18 cellular contexts compared by ENCODE assay signal in the genomic region with DNA sequence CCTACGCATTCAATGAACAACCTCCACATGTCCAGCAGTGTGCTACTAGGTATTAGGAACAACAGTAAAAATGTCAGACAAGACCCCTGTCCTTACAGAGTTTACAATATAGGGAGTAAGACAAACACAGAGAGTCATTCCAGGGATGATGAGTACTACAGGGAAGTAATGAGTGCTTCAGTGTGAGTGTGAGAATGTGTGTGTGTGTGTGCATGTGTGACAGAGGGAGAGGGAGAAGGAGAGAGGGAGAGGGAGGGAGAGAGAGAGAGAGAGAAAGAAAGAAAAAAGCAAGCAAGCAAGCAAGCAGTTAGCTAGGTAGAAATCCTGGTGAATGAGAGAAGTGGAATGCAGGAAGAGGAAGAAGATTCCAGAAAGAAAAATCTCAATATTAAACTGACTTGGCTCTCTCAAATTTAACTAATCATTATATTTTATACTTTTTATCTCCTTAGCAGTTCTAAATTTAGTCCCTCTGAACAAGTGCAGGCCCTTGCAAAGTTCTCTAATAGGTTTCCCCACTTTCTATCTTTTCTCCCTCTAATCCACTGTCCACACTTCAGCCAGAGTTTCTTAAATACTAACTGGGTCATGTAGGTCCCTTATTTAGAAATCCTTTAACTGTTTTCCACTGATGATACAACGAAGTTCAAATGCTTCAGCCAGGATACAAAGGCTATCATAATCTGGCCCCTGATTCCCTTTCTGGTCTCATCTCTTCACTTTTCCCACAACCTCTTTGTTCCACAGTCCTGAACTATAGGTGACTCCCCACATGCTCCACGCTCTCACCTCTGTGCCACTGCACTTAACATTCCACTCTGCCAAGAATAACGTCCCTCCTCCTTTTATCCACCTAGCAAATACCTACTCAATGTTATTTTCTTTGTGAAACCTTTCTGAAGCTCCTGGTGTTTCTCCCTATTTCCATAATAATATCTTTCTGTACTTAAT. TPM values are rescaled to one million over a fixed set of nuclear protein-coding genes. Genes with fewer than 3 reads are reported as not detected.
A peak's percentile ranks its signal among the peaks of the same experiment; 100 is the strongest.
DNase-seq lines count a peak whose midpoint lies in the region; ATAC-seq, FAIRE-seq and TF ChIP-seq lines count a peak whose summit lies in the region.
"Had no signal": no experiment of that assay in that cellular context is flagged by ENCODE, and none has a peak within 500 bp of the region (broad histone marks: within the 10 kb centered on the region; RNA-seq: fewer than 3 reads in every experiment).

No MANE protein-coding gene starts in this region.

- H3K27me3 ChIP-seq in PC-3 (ENCODE audit: low read length) (no peaks in the 10 kb centered on the region), lung (ENCODE audit: control insufficient read depth, insufficient read depth) (no peaks in the 10 kb centered on the region)

- no peaks in the 10 kb centered on the region for H3K36me3 Mint-ChIP-seq in mesothelial cell of epicardium
- H3K36me3 Mint-ChIP-seq: CD8-positive, alpha-beta memory T cell had no signal

- POLR2A ChIA-PET in A549 (lab: Yijun Ruan, JAX): interaction anchor here (0.6 to 3.2 kb wide), 3 partner anchors 7 to 102 kb away, joined by 3 to 17 read pairs (median 7); a partner anchor contains a TSS
- POLR2A ChIA-PET in PC-3 (lab: Charles Lee; ENCODE audit: unreplicated experiment): interaction anchor here (0.6 kb wide), 1 partner anchor 96 kb away, joined by 12 read pairs; no protein-coding TSS in a partner anchor

- H3K36me3 ChIP-seq in PC-3 (ENCODE audit: low read depth, low read length): peaks cover 83% of the 10 kb centered on the region
- H3K36me3 ChIP-seq in lung (ENCODE audit: control insufficient read depth in 2 of 2, insufficient read depth in 2 of 2, low read length in 2 of 2): no peaks in the 10 kb centered on the region

- no peak for TF ChIP-seq POLR2A in A549 (IDR thresholded peaks at IDR 0.05; ENCODE audit: low read length)

- H3K9me2 ChIP-seq in PC-3 (replicated peaks; ENCODE audit: low read length): no peaks in the 10 kb centered on the region

- H3K4me1 Mint-ChIP-seq in mesothelial cell of epicardium: peaks cover 24% of the 10 kb centered on the region
- H3K4me1 Mint-ChIP-seq: activated B cell treated with CpG ODN at 0.5 μM for 24 hours; CD8-positive, alpha-beta memory T cell had no signal

- TF ChIP-seq RAD21 in A549 (conservative IDR thresholded peaks at IDR 0.05 in 1 of 2, IDR thresholded peaks at IDR 0.05 in 1 of 2): no peak

- H3K4me3 ChIP-seq in A549 (peak overlapping the region; percentile 93), PC-3 (ENCODE audit: low read length) (0 out of 2 replicates have a peak overlapping the region, but pooled peaks have one; percentile 20), fibroblast of mammary gland (ENCODE audit: control insufficient read depth, low read depth, low read length) (no peak overlapping the region), lung (no peak overlapping the region)

- no peak overlapping the region for H2AFZ ChIP-seq in PC-3 (ENCODE audit: low read length)
- H2AFZ ChIP-seq: parathyroid adenoma had no signal

- H3K27me3 Mint-ChIP-seq in mesothelial cell of epicardium (ENCODE audit: low read depth): no peaks in the 10 kb centered on the region
- H3K27me3 Mint-ChIP-seq: stimulated activated naive CD8-positive, alpha-beta T cell treated with anti-CD3 and anti-CD28 coated beads, Interleukin-15, Interleukin-2, amounts not matched to agents 100 ng/mL and 50 ng/mL, for 24 hours had no signal

- H3K4me1 ChIP-seq in A549: peaks cover 100% of the 10 kb centered on the region
- H3K4me1 ChIP-seq in PC-3 (ENCODE audit: insufficient read depth, low read length): peaks cover 99% of the 10 kb centered on the region
- peaks cover 1 to 52% of the 10 kb centered on the region in 2 donors for H3K4me1 ChIP-seq in lung (ENCODE audit: control insufficient read depth in 2 of 2, insufficient read depth in 2 of 2, low read length in 2 of 2)

- no peak for TF ChIP-seq EP300 in A549 (IDR thresholded peaks at IDR 0.05)

- peaks cover 8% of the 10 kb centered on the region for H3F3A ChIP-seq in PC-3 (ENCODE audit: low read length, unreplicated experiment)

- TF ChIP-seq CTCF in A549 (IDR thresholded peaks at IDR 0.05) (no peak), PC-3 (conservative IDR thresholded peaks at IDR 0.05; ENCODE audit: low read depth, low read length) (no peak), fibroblast of mammary gland (conservative IDR thresholded peaks at IDR 0.05; ENCODE audit: control insufficient read depth, insufficient read depth, low read depth, low read length) (no peak), lung (IDR thresholded peaks at IDR 0.05; ENCODE audit: control extremely low read depth, extremely low read depth) (no peak), mesothelial cell of epicardium (IDR thresholded peaks at IDR 0.05; ENCODE audit: unreplicated experiment) (no peak)

- intact Hi-C loops in PC-3 (cut with micrococcal nuclease): no loop called here

- no peak overlapping the region for H3K4me3 Mint-ChIP-seq in mesothelial cell of epicardium
- H3K4me3 Mint-ChIP-seq: activated B cell treated with CpG ODN at 0.5 μM for 24 hours; CD8-positive, alpha-beta memory T cell; stimulated activated naive CD8-positive, alpha-beta T cell treated with anti-CD3 and anti-CD28 coated beads, Interleukin-15, Interleukin-2, amounts not matched to agents 100 ng/mL and 50 ng/mL, for 24 hours had no signal

- H3K79me2 ChIP-seq in PC-3 (ENCODE audit: low read length): peaks cover 100% of the 10 kb centered on the region

- WGBS in A549 (ENCODE audit: missing lambda C conversion rate): 19% methylated on average over 4 of the region's 4 CpGs
- WGBS in lung, 2 donors: 61 to 76% methylated on average over 4 of the region's 4 CpGs

- H3K9me3 Mint-ChIP-seq in mesothelial cell of epicardium: no peaks in the 10 kb centered on the region
- H3K9me3 Mint-ChIP-seq: activated B cell treated with CpG ODN at 0.5 μM for 24 hours; CD8-positive, alpha-beta memory T cell; stimulated activated naive CD8-positive, alpha-beta T cell treated with anti-CD3 and anti-CD28 coated beads, Interleukin-15, Interleukin-2, amounts not matched to agents 100 ng/mL and 50 ng/mL, for 24 hours had no signal

- H3K4me2 ChIP-seq in A549: peak overlapping the region; percentile 95
- peak overlapping the region; percentile 90 for H3K4me2 ChIP-seq in PC-3 (ENCODE audit: low read length)

- H4K20me1 ChIP-seq in PC-3 (ENCODE audit: low read length): peaks cover 90% of the 10 kb centered on the region

- BruUV-seq in PC-3 (replicated peaks; lab: Mats Ljungman, UMichigan): no TSS peak

- no peak overlapping the region for H3K27ac Mint-ChIP-seq in mesothelial cell of epicardium
- H3K27ac Mint-ChIP-seq: activated B cell treated with CpG ODN at 0.5 μM for 24 hours; CD8-positive, alpha-beta memory T cell; stimulated activated naive CD8-positive, alpha-beta T cell treated with anti-CD3 and anti-CD28 coated beads, Interleukin-15, Interleukin-2, amounts not matched to agents 100 ng/mL and 50 ng/mL, for 24 hours had no signal

- CTCF ChIA-PET in A549 (lab: Yijun Ruan, JAX) (interaction anchor here (0.6 to 3.0 kb wide), 5 partner anchors 30 to 289 kb away, joined by 3 to 13 read pairs (median 4); no protein-coding TSS in a partner anchor), PC-3 (lab: Charles Lee) (interaction anchor here (0.6 kb wide), 1 partner anchor 328 kb away, joined by 3 read pairs; no protein-coding TSS in a partner anchor)

- no peak overlapping the region for H3K9ac ChIP-seq in PC-3 (ENCODE audit: low read length)
- H3K9ac ChIP-seq: parathyroid adenoma had no signal

- H3K27ac ChIP-seq in A549 (peak overlapping the region; percentile 86 to 95), PC-3 (ENCODE audit: low read length) (peak overlapping the region; percentile 13), lung (ENCODE audit: low read depth in 1 of 2, low read length in 1 of 2) (no peak overlapping the region)
- H3K27ac ChIP-seq: HL-60, parathyroid adenoma had no signal

- H3K9me3 ChIP-seq in A549 (no peaks in the 10 kb centered on the region), PC-3 (ENCODE audit: low read length) (no peaks in the 10 kb centered on the region), lung (ENCODE audit: control insufficient read depth in 2 of 2, insufficient read depth in 1 of 2, low read length in 1 of 2) (no peaks in the 10 kb centered on the region)

- DNase-seq in A549 (ENCODE audit: low read depth in 1 of 2, low spot score in 1 of 2) (no peak), PC-3 (no peak), fibroblast of mammary gland (ENCODE audit: low read depth) (peak; percentile 37), lung (ENCODE audit: low spot score) (no peak), NCI-H187 treated with DMSO at 0.1 percent for 48 hours (lab: John Stamatoyannopoulos, UW) (no peak), NCI-H446 treated with DMSO at 0.1 percent for 48 hours (lab: John Stamatoyannopoulos, UW) (no peak), mesothelial cell of epicardium (ENCODE audit: low spot score in 2 of 2, unreplicated experiment in 2 of 2) (no peak)
- DNase-seq: activated B cell treated with CpG ODN at 0.5 μM for 24 hours; CD8-positive, alpha-beta memory T cell; Karpas-422; NCI-H1417; NCI-H345; SHP77; T-helper 2 cell had no signal

- FAIRE-seq in A549 (lab: Jason Lieb, UNC): peak; percentile 78

- ATAC-seq in A549 (peak in 1 of 2 experiments; percentile 7; a peak in 1 of 6 replicates), PC-3 (peak; percentile 12), lung (ENCODE audit: insufficient read depth, low FRiP score) (peak; percentile 54), HG02970 (IDR thresholded peaks at IDR 0.05; ENCODE audit: low FRiP score, unreplicated experiment) (no peak)

TF ChIP-seq in A549, 52 proteins besides CTCF, POLR2A, EP300 and RAD21 (continues in another document):
- TF ChIP-seq NR3C1 (IDR thresholded peaks at IDR 0.05): no peak
- no peak for TF ChIP-seq TFCP2L1 (CRISPR knock-in tag; IDR thresholded peaks at IDR 0.05)
- no peak for TF ChIP-seq MAZ (IDR thresholded peaks at IDR 0.05; ENCODE audit: borderline replicate concordance, low read depth, low read length)
- no peak for TF ChIP-seq MYC (IDR thresholded peaks at IDR 0.05; ENCODE audit: borderline replicate concordance, low read length)

RNA-seq across cellular contexts. Expression of a gene that starts 10.3 kb away (rescaled TPM):
- polyA plus RNA-seq in A549 (2011; rRNA removed): 582 and 623 TPM in 2 replicates
- 93.1 and 105 TPM in 2 replicates for polyA plus RNA-seq in A549 (2012; cell fraction: cytosol; rRNA removed)
- 87.3 and 98.2 TPM in 2 replicates for polyA plus RNA-seq in A549 (2012; cell fraction: nucleus; rRNA removed)
- 266 to 276 TPM (median 272 TPM) in 3 replicates for polyA plus RNA-seq in A549 (2017; fragmentation: RNase III; extraction: RNeasy Plus Mini Kit Qiagen cat#74134 plus additional on column Dnase treatment)
- 413 and 418 TPM in 2 replicates for polyA minus RNA-seq in A549 (2011; rRNA and poly(A)+ RNA removed)
- 265 and 307 TPM in 2 replicates for total RNA-seq in PC-3 (2014; rRNA removed)
- total RNA-seq in lung: 10 to 100 TPM; 28.0 to 83.8 TPM
- 1 to 10 TPM; 7.1 to 9.0 TPM for polyA plus RNA-seq in lung
- total RNA-seq in mesothelial cell of epicardium: 53.0 to 57.9 TPM (median 56.5 TPM) in 3 replicates

Comparison
In these comparisons a context has a peak if more than half of its experiments do, and no peak if none do; other contexts are left out.
1. H3K27ac ChIP-seq: peak in A549 (2 of 2) and PC-3 (single experiment); none in lung (0 of 2).
2. H3K4me3 ChIP-seq: peak in A549 (single experiment) and PC-3 (single experiment); none in fibroblast of mammary gland (single experiment) and lung (single experiment).